Comparison of ENCODE assay signal across 30 cellular contexts in genomic region chr12:76983420-76983819, GRCh38.
"Had no signal": no experiment of that assay in that cellular context is flagged by ENCODE, and none has a peak within 500 bp of the region (broad histone marks: within the 10 kb centered on the region; RNA-seq: fewer than 3 reads in every experiment).

No MANE protein-coding gene starts in this region.

- H3K27me3 ChIP-seq: neural progenitor cell, ovary, spleen, stomach, thyroid gland, tibial nerve, upper lobe of left lung, vagina had no signal

- H3K36me3 ChIP-seq: neural progenitor cell, ovary, spleen, stomach, thoracic aorta, thyroid gland, tibial nerve, upper lobe of left lung, vagina had no signal

- H3K9ac ChIP-seq: neural progenitor cell, parathyroid adenoma had no signal

- H3K9me3 ChIP-seq: ovary, thyroid gland had no signal

- H2AFZ ChIP-seq: neural progenitor cell, parathyroid adenoma had no signal

- H3K4me1 Mint-ChIP-seq: natural killer cell; nephron; neural progenitor cell; stimulated activated memory B cell treated with anti-CD40 and anti-IgM and Interleukin-4, amounts not matched to agents 10 μg/mL and 1 μg/mL and 100 μg/mL, for 72 hours had no signal

- DNase-seq: natural killer cell; occipital lobe; ovary; posterior cingulate gyrus; psoas muscle; right cardiac atrium; spleen; stimulated activated CD4-positive, alpha-beta T cell treated with anti-CD3 and anti-CD28 coated beads, Interleukin-12 subunit alpha, Interleukin-12 subunit beta, amount 100 ng/mL, for 4 hours; stimulated activated CD4-positive, alpha-beta T cell treated with anti-CD3 and anti-CD28 coated beads, Interleukin-1b, Interleukin-23, amount 100 ng/mL, for 48 hours; stimulated activated CD4-positive, alpha-beta T cell treated with anti-CD3 and anti-CD28 coated beads, Interleukin-4, amount 100 ng/mL, for 1 hour; stimulated activated CD4-positive, alpha-beta T cell treated with anti-CD3 and anti-CD28 coated beads, Interleukin-4, amount 100 ng/mL, for 4 hours; stimulated activated CD8-positive, alpha-beta memory T cell treated with anti-CD3 and anti-CD28 coated beads, Interleukin-4, amount 100 ng/mL, for 48 hours; stimulated activated naive CD4-positive, alpha-beta T cell treated with Interleukin-2 at 50 U/mL for 16 hours; stomach; thyroid gland; trophoblast cell; upper lobe of left lung had no signal

- H3K4me3 ChIP-seq: neural progenitor cell, ovary, psoas muscle, skin epidermis, smooth muscle cell, spleen, stomach, thoracic aorta, thyroid gland, tibial nerve, upper lobe of left lung, vagina had no signal

- H3K27me3 Mint-ChIP-seq: progenitor cell of endocrine pancreas; stimulated activated naive CD8-positive, alpha-beta T cell treated with anti-CD3 and anti-CD28 coated beads, Interleukin-15, Interleukin-2, amounts not matched to agents 100 ng/mL and 50 ng/mL, for 24 hours had no signal

- H3K36me3 Mint-ChIP-seq: natural killer cell, neural progenitor cell had no signal

- H3K27ac Mint-ChIP-seq: natural killer cell; nephron; neural progenitor cell; progenitor cell of endocrine pancreas; stimulated activated memory B cell treated with anti-CD40 and anti-IgM and Interleukin-4, amounts not matched to agents 10 μg/mL and 1 μg/mL and 100 μg/mL, for 72 hours; stimulated activated naive CD8-positive, alpha-beta T cell treated with anti-CD3 and anti-CD28 coated beads, Interleukin-15, Interleukin-2, amounts not matched to agents 100 ng/mL and 50 ng/mL, for 24 hours had no signal

- FAIRE-seq: urothelium cell line had no signal

- H3K4me2 ChIP-seq: neural progenitor cell, smooth muscle cell had no signal

- H3K79me2 ChIP-seq: parathyroid adenoma had no signal

- H3K4me3 Mint-ChIP-seq: natural killer cell; nephron; neural progenitor cell; stimulated activated memory B cell treated with anti-CD40 and anti-IgM and Interleukin-4, amounts not matched to agents 10 μg/mL and 1 μg/mL and 100 μg/mL, for 72 hours; stimulated activated naive CD8-positive, alpha-beta T cell treated with anti-CD3 and anti-CD28 coated beads, Interleukin-15, Interleukin-2, amounts not matched to agents 100 ng/mL and 50 ng/mL, for 24 hours had no signal

- ATAC-seq: natural killer cell; psoas muscle; right cardiac atrium; sciatic nerve; stimulated activated memory B cell treated with anti-CD40 and anti-IgM and Interleukin-4, amounts not matched to agents 10 μg/mL and 1 μg/mL and 100 μg/mL, for 72 hours had no signal

- H3K4me1 ChIP-seq: neural progenitor cell, parathyroid adenoma, psoas muscle, spleen, stomach, thyroid gland, tibial nerve, upper lobe of left lung, vagina had no signal

- H3K27ac ChIP-seq: neural progenitor cell, ovary, parathyroid adenoma, psoas muscle, skin epidermis, spleen, stomach, thoracic aorta, thyroid gland, tibial nerve, upper lobe of left lung, vagina had no signal
